Comparison of ENCODE assay signal across 3 cellular contexts in genomic region chr10:100989088-100989487, GRCh38.
TF ChIP-seq lines count a peak whose summit lies in the region.

No MANE protein-coding gene starts in this region.

TF ChIP-seq in SK-N-SH, 30 proteins besides CTCF, POLR2A, EP300 and RAD21:
- TF ChIP-seq MEF2A (IDR thresholded peaks at IDR 0.05; ENCODE audit: borderline replicate concordance, low read depth), result no peak
- TF ChIP-seq, protein P1, sequence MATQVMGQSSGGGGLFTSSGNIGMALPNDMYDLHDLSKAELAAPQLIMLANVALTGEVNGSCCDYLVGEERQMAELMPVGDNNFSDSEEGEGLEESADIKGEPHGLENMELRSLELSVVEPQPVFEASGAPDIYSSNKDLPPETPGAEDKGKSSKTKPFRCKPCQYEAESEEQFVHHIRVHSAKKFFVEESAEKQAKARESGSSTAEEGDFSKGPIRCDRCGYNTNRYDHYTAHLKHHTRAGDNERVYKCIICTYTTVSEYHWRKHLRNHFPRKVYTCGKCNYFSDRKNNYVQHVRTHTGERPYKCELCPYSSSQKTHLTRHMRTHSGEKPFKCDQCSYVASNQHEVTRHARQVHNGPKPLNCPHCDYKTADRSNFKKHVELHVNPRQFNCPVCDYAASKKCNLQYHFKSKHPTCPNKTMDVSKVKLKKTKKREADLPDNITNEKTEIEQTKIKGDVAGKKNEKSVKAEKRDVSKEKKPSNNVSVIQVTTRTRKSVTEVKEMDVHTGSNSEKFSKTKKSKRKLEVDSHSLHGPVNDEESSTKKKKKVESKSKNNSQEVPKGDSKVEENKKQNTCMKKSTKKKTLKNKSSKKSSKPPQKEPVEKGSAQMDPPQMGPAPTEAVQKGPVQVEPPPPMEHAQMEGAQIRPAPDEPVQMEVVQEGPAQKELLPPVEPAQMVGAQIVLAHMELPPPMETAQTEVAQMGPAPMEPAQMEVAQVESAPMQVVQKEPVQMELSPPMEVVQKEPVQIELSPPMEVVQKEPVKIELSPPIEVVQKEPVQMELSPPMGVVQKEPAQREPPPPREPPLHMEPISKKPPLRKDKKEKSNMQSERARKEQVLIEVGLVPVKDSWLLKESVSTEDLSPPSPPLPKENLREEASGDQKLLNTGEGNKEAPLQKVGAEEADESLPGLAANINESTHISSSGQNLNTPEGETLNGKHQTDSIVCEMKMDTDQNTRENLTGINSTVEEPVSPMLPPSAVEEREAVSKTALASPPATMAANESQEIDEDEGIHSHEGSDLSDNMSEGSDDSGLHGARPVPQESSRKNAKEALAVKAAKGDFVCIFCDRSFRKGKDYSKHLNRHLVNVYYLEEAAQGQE (IDR thresholded peaks at IDR 0.05; ENCODE audit: low read depth, low read length), result no peak
- TF ChIP-seq SIN3A (IDR thresholded peaks at IDR 0.05; ENCODE audit: borderline replicate concordance, low read depth, low read length), result no peak
- TF ChIP-seq NRF1 (IDR thresholded peaks at IDR 0.05; ENCODE audit: low read depth, low read length), result no peak
- no peak for TF ChIP-seq RXRA (IDR thresholded peaks at IDR 0.05; ENCODE audit: borderline replicate concordance, low read depth)
- TF ChIP-seq, protein P2, sequence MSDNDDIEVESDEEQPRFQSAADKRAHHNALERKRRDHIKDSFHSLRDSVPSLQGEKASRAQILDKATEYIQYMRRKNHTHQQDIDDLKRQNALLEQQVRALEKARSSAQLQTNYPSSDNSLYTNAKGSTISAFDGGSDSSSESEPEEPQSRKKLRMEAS (IDR thresholded peaks at IDR 0.05; ENCODE audit: low read depth), result no peak
- TF ChIP-seq YY1 (IDR thresholded peaks at IDR 0.05; ENCODE audit: low read depth), result no peak
- TF ChIP-seq TCF12 (IDR thresholded peaks at IDR 0.05), result no peak
- TF ChIP-seq GABPA (IDR thresholded peaks at IDR 0.05; ENCODE audit: low read depth), result no peak
- TF ChIP-seq EZH2phosphoT487 (IDR thresholded peaks at IDR 0.05; ENCODE audit: borderline replicate concordance, low read depth), result no peak
- TF ChIP-seq FOXM1 (IDR thresholded peaks at IDR 0.05; ENCODE audit: low read depth), result no peak

TF ChIP-seq in SK-N-SH treated with all-trans-retinoic acid at 6 μM for 48 hours, 23 proteins besides CTCF, POLR2A, EP300 and RAD21:
- TF ChIP-seq, protein P3, sequence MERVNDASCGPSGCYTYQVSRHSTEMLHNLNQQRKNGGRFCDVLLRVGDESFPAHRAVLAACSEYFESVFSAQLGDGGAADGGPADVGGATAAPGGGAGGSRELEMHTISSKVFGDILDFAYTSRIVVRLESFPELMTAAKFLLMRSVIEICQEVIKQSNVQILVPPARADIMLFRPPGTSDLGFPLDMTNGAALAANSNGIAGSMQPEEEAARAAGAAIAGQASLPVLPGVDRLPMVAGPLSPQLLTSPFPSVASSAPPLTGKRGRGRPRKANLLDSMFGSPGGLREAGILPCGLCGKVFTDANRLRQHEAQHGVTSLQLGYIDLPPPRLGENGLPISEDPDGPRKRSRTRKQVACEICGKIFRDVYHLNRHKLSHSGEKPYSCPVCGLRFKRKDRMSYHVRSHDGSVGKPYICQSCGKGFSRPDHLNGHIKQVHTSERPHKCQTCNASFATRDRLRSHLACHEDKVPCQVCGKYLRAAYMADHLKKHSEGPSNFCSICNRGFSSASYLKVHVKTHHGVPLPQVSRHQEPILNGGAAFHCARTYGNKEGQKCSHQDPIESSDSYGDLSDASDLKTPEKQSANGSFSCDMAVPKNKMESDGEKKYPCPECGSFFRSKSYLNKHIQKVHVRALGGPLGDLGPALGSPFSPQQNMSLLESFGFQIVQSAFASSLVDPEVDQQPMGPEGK (CRISPR knock-in tag; IDR thresholded peaks at IDR 0.05; ENCODE audit: borderline replicate concordance), result no peak
- TF ChIP-seq, protein P4, sequence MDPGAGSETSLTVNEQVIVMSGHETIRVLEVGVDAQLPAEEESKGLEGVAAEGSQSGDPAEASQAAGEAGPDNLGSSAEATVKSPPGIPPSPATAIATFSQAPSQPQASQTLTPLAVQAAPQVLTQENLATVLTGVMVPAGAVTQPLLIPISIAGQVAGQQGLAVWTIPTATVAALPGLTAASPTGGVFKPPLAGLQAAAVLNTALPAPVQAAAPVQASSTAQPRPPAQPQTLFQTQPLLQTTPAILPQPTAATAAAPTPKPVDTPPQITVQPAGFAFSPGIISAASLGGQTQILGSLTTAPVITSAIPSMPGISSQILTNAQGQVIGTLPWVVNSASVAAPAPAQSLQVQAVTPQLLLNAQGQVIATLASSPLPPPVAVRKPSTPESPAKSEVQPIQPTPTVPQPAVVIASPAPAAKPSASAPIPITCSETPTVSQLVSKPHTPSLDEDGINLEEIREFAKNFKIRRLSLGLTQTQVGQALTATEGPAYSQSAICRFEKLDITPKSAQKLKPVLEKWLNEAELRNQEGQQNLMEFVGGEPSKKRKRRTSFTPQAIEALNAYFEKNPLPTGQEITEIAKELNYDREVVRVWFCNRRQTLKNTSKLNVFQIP (CRISPR knock-in tag; IDR thresholded peaks at IDR 0.05; ENCODE audit: borderline replicate concordance, low read depth), result no peak
- TF ChIP-seq BACH2 (CRISPR knock-in tag; IDR thresholded peaks at IDR 0.05; ENCODE audit: borderline replicate concordance), result no peak

TF ChIP-seq in HCT116, 20 proteins besides CTCF, POLR2A, EP300 and RAD21:
- no peak for TF ChIP-seq ZFX (IDR thresholded peaks at IDR 0.05)
- TF ChIP-seq CBX3 (IDR thresholded peaks at IDR 0.05; ENCODE audit: low read depth), result no peak
- TF ChIP-seq TCF7L2 (IDR thresholded peaks at IDR 0.05; ENCODE audit: borderline replicate concordance, extremely low read depth, insufficient read depth, insufficient read length), result no peak
- no peak for TF ChIP-seq ELF1 (IDR thresholded peaks at IDR 0.05; ENCODE audit: borderline replicate concordance, low read depth)
- no peak for TF ChIP-seq EGR1 (IDR thresholded peaks at IDR 0.05; ENCODE audit: low read depth)
- TF ChIP-seq, protein P2 (IDR thresholded peaks at IDR 0.05), result no peak
- TF ChIP-seq ZNF274 (IDR thresholded peaks at IDR 0.05; ENCODE audit: low read depth, low read length), result no peak
- no peak for TF ChIP-seq EZH2phosphoT487 (IDR thresholded peaks at IDR 0.05; ENCODE audit: borderline replicate concordance)
- no peak for TF ChIP-seq EZH2 (IDR thresholded peaks at IDR 0.05)
- no peak for TF ChIP-seq SP1 (IDR thresholded peaks at IDR 0.05; ENCODE audit: low read depth)
